21 cellular contexts compared by ENCODE assay signal in genomic region chr22:23564276-23564675, GRCh38. TPM values are rescaled to one million over a fixed set of nuclear protein-coding genes. Genes with fewer than 3 reads are reported as not detected.
"Had no signal": no experiment of that assay in that cellular context is flagged by ENCODE, and none has a peak within 500 bp of the region (broad histone marks: within the 10 kb centered on the region; RNA-seq: fewer than 3 reads in every experiment).

No MANE protein-coding gene starts in this region.

- H3K27ac ChIP-seq: ascending aorta, prostate gland, right atrium auricular region, thoracic aorta had no signal

- H3K4me3 ChIP-seq: ascending aorta, prostate gland, right atrium auricular region, thoracic aorta had no signal

- H3K4me1 ChIP-seq: prostate gland had no signal

- H3K36me3 Mint-ChIP-seq: activated CD4-positive, alpha-beta memory T cell treated with anti-CD3 and anti-CD28 coated beads for 36 hours; activated naive CD4-positive, alpha-beta T cell treated with anti-CD3 and anti-CD28 coated beads, Interleukin-2, amount 50 U/mL, for 24 hours; type B pancreatic cell had no signal

- DNase-seq: activated CD4-positive, alpha-beta memory T cell treated with anti-CD3 and anti-CD28 coated beads for 36 hours; activated CD4-positive, alpha-beta T cell treated with anti-CD3 and anti-CD28 coated beads for 48 hours; activated gamma-delta T cell treated with Interleukin-2 at 50 U/mL for 16 hours; activated T-cell treated with anti-CD3 and anti-CD28 coated beads for 4 hours; central memory CD4-positive, alpha-beta T cell; effector memory CD4-positive, alpha-beta T cell; foreskin melanocyte; hippocampal formation; left cardiac atrium; nephron progenitor cell; occipital lobe; stimulated activated CD4-positive, alpha-beta T cell treated with anti-CD3 and anti-CD28 coated beads, Interleukin-4, amount 100 ng/mL, for 24 hours; stimulated activated naive CD4-positive, alpha-beta T cell treated with Interleukin-2 at 50 U/mL for 16 hours had no signal

- H3K27ac Mint-ChIP-seq: activated CD4-positive, alpha-beta memory T cell treated with anti-CD3 and anti-CD28 coated beads for 36 hours; activated naive CD4-positive, alpha-beta T cell treated with anti-CD3 and anti-CD28 coated beads, Interleukin-2, amount 50 U/mL, for 24 hours; nephron progenitor cell; type B pancreatic cell had no signal

- H3K27me3 ChIP-seq: ascending aorta, right atrium auricular region had no signal

- H3K9me3 Mint-ChIP-seq: activated CD4-positive, alpha-beta memory T cell treated with anti-CD3 and anti-CD28 coated beads for 36 hours; activated naive CD4-positive, alpha-beta T cell treated with anti-CD3 and anti-CD28 coated beads, Interleukin-2, amount 50 U/mL, for 24 hours; nephron progenitor cell; type B pancreatic cell had no signal

- H3K4me3 Mint-ChIP-seq: activated CD4-positive, alpha-beta memory T cell treated with anti-CD3 and anti-CD28 coated beads for 36 hours had no signal

- H3K36me3 ChIP-seq: ascending aorta, prostate gland, right atrium auricular region, thoracic aorta had no signal

- H3K9me3 ChIP-seq: ascending aorta, prostate gland, right atrium auricular region, thoracic aorta had no signal

RNA-seq across cellular contexts. Expression of gene IGLL1, which starts 15.8 kb away (rescaled TPM):
- total RNA-seq: activated CD4-positive, alpha-beta memory T cell treated with anti-CD3 and anti-CD28 coated beads for 36 hours; ascending aorta; dermis microvascular lymphatic vessel endothelial cell; left cardiac atrium; myocyte; occipital lobe; right atrium auricular region; thoracic aorta had no signal
